ENCODE assay signal across 15 cellular contexts in the genomic region with DNA sequence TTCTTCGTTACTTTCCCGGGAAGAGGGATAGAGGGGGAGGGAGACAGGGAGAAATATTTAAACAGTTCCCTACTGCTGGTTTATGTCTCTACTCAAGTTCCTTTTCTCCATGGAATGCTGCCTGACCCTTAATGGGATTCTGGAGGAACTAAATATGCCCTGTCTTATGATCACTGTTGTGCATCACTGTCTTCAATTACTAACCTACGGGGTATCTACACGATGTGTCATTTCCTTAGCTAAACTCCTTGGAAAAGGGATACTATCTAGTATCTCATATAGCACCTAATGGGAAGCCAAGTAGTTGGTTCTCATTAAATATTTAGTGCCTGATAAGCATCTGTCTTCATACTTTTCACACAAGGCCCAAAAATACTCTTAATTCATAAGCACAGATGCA. TPM values are rescaled to one million over a fixed set of nuclear protein-coding genes. Genes with fewer than 3 reads are reported as not detected.
DNase-seq lines count a peak whose midpoint lies in the region; FAIRE-seq and TF ChIP-seq lines count a peak whose summit lies in the region.
"Had no signal": no experiment of that assay in that cellular context is flagged by ENCODE, and none has a peak within 500 bp of the region (broad histone marks: within the 10 kb centered on the region; RNA-seq: fewer than 3 reads in every experiment).

No MANE protein-coding gene starts in this region.

- H3K27me3 ChIP-seq in AG04450 (ENCODE audit: control insufficient read depth, insufficient read depth, low read length), result no peaks in the 10 kb centered on the region
- H3K27me3 ChIP-seq in CD4-positive, alpha-beta memory T cell (ENCODE audit: insufficient read depth, low read length), result no peaks in the 10 kb centered on the region

- peaks cover 48% of the 10 kb centered on the region for H3K36me3 ChIP-seq in CD4-positive, alpha-beta memory T cell (ENCODE audit: insufficient read depth, low read length)

- no peaks in the 10 kb centered on the region for H3K27me3 Mint-ChIP-seq in CD4-positive, alpha-beta memory T cell
- H3K27me3 Mint-ChIP-seq: activated naive CD4-positive, alpha-beta T cell treated with anti-CD3 and anti-CD28 coated beads, Interleukin-2, amount 50 U/mL, for 24 hours had no signal

- no peaks in the 10 kb centered on the region for H3K4me1 ChIP-seq in CD4-positive, alpha-beta memory T cell (ENCODE audit: insufficient read depth, low read length)

- POLR2A ChIA-PET in AG04450 (lab: Yijun Ruan, JAX), result interaction anchor here (1.3 to 1.4 kb wide), 2 partner anchors 37 to 39 kb away, joined by 3 to 5 read pairs; a partner anchor contains a TSS
- POLR2A ChIA-PET in CD4-positive, alpha-beta memory T cell (lab: Charles Lee; ENCODE audit: partially characterized antibody), result no interaction called here

- peaks cover 0 to 14% (median 10%) of the 10 kb centered on the region in 4 donors for H3K4me1 Mint-ChIP-seq in CD4-positive, alpha-beta memory T cell

- H3K27ac Mint-ChIP-seq in CD4-positive, alpha-beta memory T cell, result no peak overlapping the region
- H3K27ac Mint-ChIP-seq: activated naive CD4-positive, alpha-beta T cell treated with anti-CD3 and anti-CD28 coated beads, Interleukin-2, amount 50 U/mL, for 24 hours had no signal

- DNase-seq in AG04450 (ENCODE audit: low read depth, low spot score), result peak; percentile 24
- DNase-seq in HTR-8/SVneo (ENCODE audit: insufficient read length, low spot score), result no peak
- no peak for DNase-seq in coronary artery (ENCODE audit: low spot score)
- peak; percentile 48 for DNase-seq in left kidney (ENCODE audit: low read depth, low spot score)
- no peak for DNase-seq in hypothalamus (lab: John Stamatoyannopoulos, UW)
- no peak for DNase-seq in CD4-positive, alpha-beta memory T cell
- DNase-seq in NCI-H146 (lab: John Stamatoyannopoulos, UW), result no peak
- DNase-seq in NOMO-1 treated with dmso at 0.1 percent for 144 hours (lab: John Stamatoyannopoulos, UW; ENCODE audit: unreplicated experiment), result no peak
- DNase-seq: cerebellar nuclear complex, DMS153, NCI-H2171 treated with DMSO at 0.1 percent for 48 hours, nucleus accumbens had no signal

- H3K27ac ChIP-seq in AG04450 (ENCODE audit: low read depth, low read length) (no peak overlapping the region), coronary artery (peak overlapping the region; percentile 52 to 53)
- H3K27ac ChIP-seq in CD4-positive, alpha-beta memory T cell (ENCODE audit: low read depth, low read length), result no peak overlapping the region
- H3K27ac ChIP-seq: VCaP had no signal

- FAIRE-seq in HTR-8/SVneo (lab: Jason Lieb, UNC), result peak; percentile 57

- H3K36me3 Mint-ChIP-seq in CD4-positive, alpha-beta memory T cell, result peaks cover 65 to 68% of the 10 kb centered on the region in 2 donors

- no peak overlapping the region for H3K4me3 ChIP-seq in AG04450 (ENCODE audit: low read depth, low read length)
- no peak overlapping the region for H3K4me3 ChIP-seq in coronary artery
- no peak overlapping the region for H3K4me3 ChIP-seq in CD4-positive, alpha-beta memory T cell (ENCODE audit: low read length in 2 of 2)
- H3K4me3 ChIP-seq: skin epidermis had no signal

- H3K4me3 Mint-ChIP-seq in CD4-positive, alpha-beta memory T cell, result no peak overlapping the region
- H3K4me3 Mint-ChIP-seq: activated naive CD4-positive, alpha-beta T cell treated with anti-CD3 and anti-CD28 coated beads, Interleukin-2, amount 50 U/mL, for 24 hours had no signal

- CTCF ChIA-PET in AG04450 (lab: Charles Lee), result interaction anchor here (0.7 to 4.2 kb wide), 3 partner anchors 12 to 92 kb away, joined by 3 to 44 read pairs (median 4); no protein-coding TSS in a partner anchor
- CTCF ChIA-PET in CD4-positive, alpha-beta memory T cell (lab: Charles Lee; ENCODE audit: partially characterized antibody), result interaction anchor here (4.3 kb wide), 1 partner anchor 12 kb away, joined by 25 read pairs; no protein-coding TSS in a partner anchor

- intact Hi-C loops in CD4-positive, alpha-beta memory T cell (cut with micrococcal nuclease), result no loop called here

- H3K9me3 ChIP-seq in AG04450 (ENCODE audit: control insufficient read depth, insufficient read depth, low read length), result no peaks in the 10 kb centered on the region
- no peaks in the 10 kb centered on the region for H3K9me3 ChIP-seq in CD4-positive, alpha-beta memory T cell (ENCODE audit: control insufficient read depth in 1 of 2, low read length in 2 of 2)

- no peaks in the 10 kb centered on the region for H3K9me3 Mint-ChIP-seq in CD4-positive, alpha-beta memory T cell
- H3K9me3 Mint-ChIP-seq: activated naive CD4-positive, alpha-beta T cell treated with anti-CD3 and anti-CD28 coated beads, Interleukin-2, amount 50 U/mL, for 24 hours had no signal

- no peak for TF ChIP-seq CTCF in AG04450 (IDR thresholded peaks at IDR 0.05; ENCODE audit: low read depth, low read length)
- no peak for TF ChIP-seq CTCF in coronary artery (IDR thresholded peaks at IDR 0.05)

RNA-seq across cellular contexts. Expression of a gene that starts 37.5 kb away (rescaled TPM):
- 116 and 176 TPM in 2 replicates for polyA plus RNA-seq in AG04450 (2011; rRNA removed)
- polyA minus RNA-seq in AG04450 (2011; rRNA and poly(A)+ RNA removed), result 53.3 and 54.4 TPM in 2 replicates
- total RNA-seq in CD4-positive, alpha-beta memory T cell, result 1 to 10 TPM; 7.9 to 8.0 TPM
- polyA plus RNA-seq in CD4-positive, alpha-beta memory T cell, result 10 to 100 TPM; 23.7 TPM

RNA-seq across cellular contexts. Expression of a gene that starts 54.9 kb away (rescaled TPM):
- polyA plus RNA-seq in AG04450 (2011; rRNA removed), result 22.8 and 35.5 TPM in 2 replicates
- 50.6 and 92.1 TPM in 2 replicates for polyA minus RNA-seq in AG04450 (2011; rRNA and poly(A)+ RNA removed)
- 10 to 100 TPM; 68.0 to 68.7 TPM for total RNA-seq in CD4-positive, alpha-beta memory T cell
- 10 to 100 TPM; 24.6 to 77.2 TPM for polyA plus RNA-seq in CD4-positive, alpha-beta memory T cell

Comparison
In these comparisons a context has a peak if more than half of its experiments do, and no peak if none do; other contexts are left out.
1. DNase-seq: peak in AG04450 (single experiment) and left kidney (single experiment); none in HTR-8/SVneo (single experiment), coronary artery (single experiment), hypothalamus (0 of 51), CD4-positive, alpha-beta memory T cell (0 of 5), NCI-H146 (single experiment) and NOMO-1 treated with dmso at 0.1 percent for 144 hours (single experiment).
2. H3K27ac ChIP-seq: peak in coronary artery (2 of 2); none in AG04450 (single experiment) and CD4-positive, alpha-beta memory T cell (single experiment).